In genomic region chr1:205210876-205211838, GRCh38 we compare ENCODE assay signal across 1 cellular context.
TF ChIP-seq lines count a peak whose summit lies in the region.

Gene DSTYK (minus strand): TSS chr1:205211702. CDS start chr1:205211535, 167 bp downstream.

TF ChIP-seq in HEK293, 187 proteins besides CTCF, POLR2A, EP300 and RAD21 (continued from another document and continues in another):
- peak; percentile 51 for TF ChIP-seq ZNF513 (tag by site-specific recombination; IDR thresholded peaks at IDR 0.05)
- TF ChIP-seq ZNF214 (tag by site-specific recombination; IDR thresholded peaks at IDR 0.05; ENCODE audit: borderline replicate concordance) = no peak
- no peak; the same call in 1 of the 2 replicates for TF ChIP-seq ZNF548 (tag by site-specific recombination; IDR thresholded peaks at IDR 0.05)
- 0 out of 2 replicates have a peak, but pooled peaks have one; percentile 22 for TF ChIP-seq ZNF488 (tag by site-specific recombination; IDR thresholded peaks at IDR 0.05)
- TF ChIP-seq ZBTB10 (tag by site-specific recombination; IDR thresholded peaks at IDR 0.05) = peak; percentile 83
- no peak for TF ChIP-seq ZNF350 (tag by site-specific recombination; IDR thresholded peaks at IDR 0.05)
- TF ChIP-seq ZSCAN30 (tag by site-specific recombination; IDR thresholded peaks at IDR 0.05) = peak; percentile 99
- TF ChIP-seq ZNF529 (tag by site-specific recombination; IDR thresholded peaks at IDR 0.05; ENCODE audit: insufficient replicate concordance) = no peak
- TF ChIP-seq ZNF398 (tag by site-specific recombination; IDR thresholded peaks at IDR 0.05) = peak; percentile 72
- TF ChIP-seq BCL11B (tag by site-specific recombination; IDR thresholded peaks at IDR 0.05; ENCODE audit: low read depth) = peak; percentile 83
- TF ChIP-seq ZNF175 (tag by site-specific recombination; IDR thresholded peaks at IDR 0.05) = no peak
- TF ChIP-seq SCRT1 (tag by site-specific recombination; IDR thresholded peaks at IDR 0.05; ENCODE audit: borderline replicate concordance) = no peak
- TF ChIP-seq KLF16 (tag by site-specific recombination; IDR thresholded peaks at IDR 0.05) = peak; percentile 92
- no peak for TF ChIP-seq ZNF530 (tag by site-specific recombination; IDR thresholded peaks at IDR 0.05; ENCODE audit: low read depth)
- no peak for TF ChIP-seq ZNF670 (tag by site-specific recombination; IDR thresholded peaks at IDR 0.05; ENCODE audit: low read depth)
- TF ChIP-seq ZNF18 (tag by site-specific recombination; IDR thresholded peaks at IDR 0.05) = peak; percentile 82
- peak; percentile 93 for TF ChIP-seq ZNF580 (tag by site-specific recombination; IDR thresholded peaks at IDR 0.05)
- TF ChIP-seq ZNF623 (tag by site-specific recombination; IDR thresholded peaks at IDR 0.05) = peak; percentile 45; the same call in 1 of the 2 replicates
- TF ChIP-seq PRDM4 (tag by site-specific recombination; IDR thresholded peaks at IDR 0.05) = peak; percentile 72; the same call in 1 of the 2 replicates
- TF ChIP-seq ZNF366 (tag by site-specific recombination; conservative IDR thresholded peaks at IDR 0.05) = peak; percentile 86
- peak; percentile 55; the same call in 1 of the 2 replicates for TF ChIP-seq ZNF362 (tag by site-specific recombination; IDR thresholded peaks at IDR 0.05)
- no peak for TF ChIP-seq ZNF132 (tag by site-specific recombination; IDR thresholded peaks at IDR 0.05; ENCODE audit: borderline replicate concordance)
- TF ChIP-seq ZNF626 (tag by site-specific recombination; IDR thresholded peaks at IDR 0.05) = no peak; the same call in 1 of the 2 replicates
- TF ChIP-seq ZSCAN18 (tag by site-specific recombination; IDR thresholded peaks at IDR 0.05) = peak; percentile 92
- TF ChIP-seq RBAK (tag by site-specific recombination; IDR thresholded peaks at IDR 0.05) = no peak
- TF ChIP-seq ZSCAN5A (tag by site-specific recombination; IDR thresholded peaks at IDR 0.05) = peak; percentile 95
- TF ChIP-seq ZNF521 (tag by site-specific recombination; IDR thresholded peaks at IDR 0.05) = no peak
- peak; percentile 95 for TF ChIP-seq ZFP69B (tag by site-specific recombination; IDR thresholded peaks at IDR 0.05)
- no peak for TF ChIP-seq ZFP3 (tag by site-specific recombination; IDR thresholded peaks at IDR 0.05; ENCODE audit: low read depth)
- TF ChIP-seq ZSCAN4 (tag by site-specific recombination; IDR thresholded peaks at IDR 0.05) = peak; percentile 73
- TF ChIP-seq ATF2 (tag by site-specific recombination; IDR thresholded peaks at IDR 0.05; ENCODE audit: low read depth) = peak; percentile 75
- TF ChIP-seq ZNF394 (tag by site-specific recombination; IDR thresholded peaks at IDR 0.05; ENCODE audit: borderline replicate concordance) = peak; percentile 84; the same call in 1 of the 2 replicates
- peak; percentile 97 for TF ChIP-seq YY2 (tag by site-specific recombination; IDR thresholded peaks at IDR 0.05)
- TF ChIP-seq ZNF133 (tag by site-specific recombination; IDR thresholded peaks at IDR 0.05) = no peak
- TF ChIP-seq ZNF341 (tag by site-specific recombination; IDR thresholded peaks at IDR 0.05; ENCODE audit: low read depth) = peak; percentile 48
- peak; percentile 97 for TF ChIP-seq GLI4 (tag by site-specific recombination; IDR thresholded peaks at IDR 0.05)
- TF ChIP-seq ZNF645 (tag by site-specific recombination; IDR thresholded peaks at IDR 0.05) = no peak
